In genomic region chr7:90114972-90115371, GRCh38 we compare ENCODE assay signal across 10 cellular contexts. TPM values are rescaled to one million over a fixed set of nuclear protein-coding genes. Genes with fewer than 3 reads are reported as not detected.
DNase-seq lines count a peak whose midpoint lies in the region; FAIRE-seq and TF ChIP-seq lines count a peak whose summit lies in the region.
"Not testable (repeated sequence)": the region's sequence is repeated elsewhere in the genome, so short reads cannot be mapped to it uniquely, and the experiment has no call there.
"Had no signal": no experiment of that assay in that cellular context is flagged by ENCODE, and none has a peak within 500 bp of the region (broad histone marks: within the 10 kb centered on the region; RNA-seq: fewer than 3 reads in every experiment).

No MANE protein-coding gene starts in this region.

- not testable (repeated sequence) for H3K4me1 Mint-ChIP-seq in HFFc6 (ENCODE audit: low read depth); chondrocyte (ENCODE audit: low read depth); osteocyte (ENCODE audit: unreplicated experiment)

- H3K27ac ChIP-seq in hepatocyte: not testable (repeated sequence)

- H3K27ac Mint-ChIP-seq in HFFc6; chondrocyte (ENCODE audit: unreplicated experiment); osteocyte (ENCODE audit: unreplicated experiment): not testable (repeated sequence)

- H3K36me3 Mint-ChIP-seq in HFFc6 (ENCODE audit: low read depth); chondrocyte (ENCODE audit: low read depth); osteocyte (ENCODE audit: unreplicated experiment): not testable (repeated sequence)

- H3K79me2 ChIP-seq in hepatocyte: not testable (repeated sequence)

- H3K4me2 ChIP-seq in hepatocyte: not testable (repeated sequence)

- not testable (repeated sequence) for H3K36me3 ChIP-seq in hepatocyte (replicated peaks; ENCODE audit: insufficient read depth, low read depth)

- not testable (repeated sequence) for H3K4me3 Mint-ChIP-seq in HFFc6; chondrocyte (ENCODE audit: unreplicated experiment); osteocyte (ENCODE audit: unreplicated experiment)

- not testable (repeated sequence) for DNase-seq in D721Med (ENCODE audit: insufficient read length, low spot score); chondrocyte (ENCODE audit: low spot score); hepatocyte (ENCODE audit: low spot score); osteocyte (ENCODE audit: extremely low spot score, unreplicated experiment)
- DNase-seq in HFFc6 (peak; percentile 5), NCI-H2171 treated with DMSO at 0.1 percent for 48 hours (lab: John Stamatoyannopoulos, UW) (peak; percentile 13), RKO (ENCODE audit: low spot score) (peak; percentile 28)

- H4K20me1 ChIP-seq in hepatocyte (ENCODE audit: insufficient read depth, poor library complexity, severe bottlenecking): not testable (repeated sequence)

- H3K27me3 ChIP-seq in hepatocyte: not testable (repeated sequence)

- H3K9me3 Mint-ChIP-seq in HFFc6; chondrocyte (ENCODE audit: low read depth); osteocyte (ENCODE audit: unreplicated experiment): not testable (repeated sequence)

- 44% methylated on average over 1 of the region's 1 CpG for WGBS in hepatocyte (ENCODE audit: low lambda C conversion rate, missing lambda C conversion rate)

- not testable (repeated sequence) for H3K9me3 ChIP-seq in hepatocyte (ENCODE audit: low read depth)

- TF ChIP-seq CTCF in D721Med (IDR thresholded peaks at IDR 0.05; ENCODE audit: insufficient read depth, missing control alignments) (peak; percentile 13), HFFc6 (IDR thresholded peaks at IDR 0.05) (peak; percentile 70), chondrocyte (IDR thresholded peaks at IDR 0.05) (peak; percentile 75), hepatocyte (IDR thresholded peaks at IDR 0.05; ENCODE audit: poor library complexity) (peak; percentile 39), osteocyte (IDR thresholded peaks at IDR 0.05) (peak; percentile 35)

- H3K27me3 Mint-ChIP-seq in HFFc6 (ENCODE audit: insufficient read depth): peaks cover 18% of the 10 kb centered on the region
- H3K27me3 Mint-ChIP-seq in chondrocyte (ENCODE audit: low read depth): peaks cover 29% of the 10 kb centered on the region
- peaks cover 22% of the 10 kb centered on the region for H3K27me3 Mint-ChIP-seq in osteocyte (ENCODE audit: unreplicated experiment)

- H3K4me1 ChIP-seq in hepatocyte (ENCODE audit: insufficient read depth): not testable (repeated sequence)

- H3K4me3 ChIP-seq in hepatocyte: not testable (repeated sequence)

- H3K9me2 ChIP-seq in hepatocyte (replicated peaks; ENCODE audit: insufficient read depth): not testable (repeated sequence)

- not testable (repeated sequence) for FAIRE-seq in D721Med (lab: Jason Lieb, UNC)

- not testable (repeated sequence) for H2AFZ ChIP-seq in hepatocyte

RNA-seq across cellular contexts. Expression of gene STEAP1, which starts 39.3 kb away (rescaled TPM):
- 10 to 100 TPM; 19.6 to 67.4 (median 65.7) TPM for total RNA-seq in HFFc6 (2021; fragmentation: NEBNext Ultra II Directional; extraction: Animal tissue kit (Norgen Biotek cat#: 25700))
- total RNA-seq in chondrocyte: 0.22 to 0.31 TPM (median 0.28 TPM) in 3 replicates
- total RNA-seq in hepatocyte: 13.6 and 16.7 TPM in 2 replicates
- polyA plus RNA-seq in hepatocyte: 8.5 and 15.5 TPM in 2 replicates
- not detected in 2 replicates for total RNA-seq in osteocyte
- total RNA-seq: activated naive CD8-positive, alpha-beta T cell treated with anti-CD3 and anti-CD28 coated beads, Interleukin-2, amount 10 ng/mL, durations not matched to agents 7 days and 5 days; CD8-positive, alpha-beta T cell had no signal
- polyA plus RNA-seq: naive thymus-derived CD4-positive, alpha-beta T cell had no signal

Comparison
In these comparisons a context has a peak if more than half of its experiments do, and no peak if none do; other contexts are left out.
1. CTCF ChIP-seq: peak in every context shown above with its lines; median percentile 75 in chondrocyte; 70 in HFFc6; 39 in hepatocyte; 35 in osteocyte; 13 in D721Med.
2. RNA of gene STEAP1, which starts 39.3 kb away (total RNA-seq): 19.6 to 67.4 TPM in HFFc6 and 13.6 to 16.7 TPM in hepatocyte; 0.22 to 0.31 TPM in chondrocyte and not detected in osteocyte; every median in the first group is over 10 times any median in the second.